1 cellular context compared by ENCODE assay signal in the genomic region with DNA sequence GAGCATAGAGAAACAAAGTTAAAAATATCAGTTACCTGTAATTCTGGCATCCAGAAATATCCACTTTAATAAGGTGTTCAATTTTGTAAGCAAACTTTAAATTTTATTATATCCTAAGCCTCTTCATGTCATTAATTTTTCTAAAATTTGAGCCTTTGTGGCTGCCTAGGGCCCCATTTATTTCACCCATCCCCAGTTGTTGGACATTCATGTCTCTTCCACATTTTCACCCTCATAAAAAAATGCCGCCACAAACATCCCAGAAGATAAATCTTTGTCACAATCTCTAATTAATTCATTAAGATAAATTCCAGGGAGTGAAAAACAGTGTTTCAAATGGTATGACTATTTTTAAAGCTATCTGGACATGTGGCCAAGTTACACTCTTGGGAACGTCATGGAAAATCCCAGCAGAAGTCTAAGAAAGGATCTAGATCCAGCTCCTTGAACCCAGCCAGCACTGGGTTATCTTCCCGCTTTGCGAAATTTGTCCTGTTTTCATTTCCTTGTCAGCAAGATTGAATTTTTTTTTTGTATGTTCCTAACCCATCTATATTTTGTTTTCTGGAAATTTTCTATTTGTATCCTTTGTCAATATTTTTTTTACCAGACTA.
TF ChIP-seq lines count a peak whose summit lies in the region.

No MANE protein-coding gene starts in this region.

TF ChIP-seq in HepG2, 621 proteins besides CTCF, POLR2A, EP300 and RAD21 (continued from another document):
- TF ChIP-seq HCFC1 (IDR thresholded peaks at IDR 0.05; ENCODE audit: low read depth, low read length) (no peak), ZNF777 (CRISPR knock-in tag; IDR thresholded peaks at IDR 0.05) (no peak), CENPX (CRISPR knock-in tag; IDR thresholded peaks at IDR 0.05) (no peak), PBX2 (CRISPR knock-in tag; IDR thresholded peaks at IDR 0.05) (no peak), SIN3A (IDR thresholded peaks at IDR 0.05; ENCODE audit: borderline replicate concordance, low read depth, low read length) (no peak), CREM (IDR thresholded peaks at IDR 0.05) (no peak), CREM (CRISPR knock-in tag; IDR thresholded peaks at IDR 0.05) (no peak), ATF7-NPFF (CRISPR knock-in tag; IDR thresholded peaks at IDR 0.05; ENCODE audit: low read depth) (no peak), NR2F6 (IDR thresholded peaks at IDR 0.05) (no peak), NR2F6 (CRISPR knock-in tag; IDR thresholded peaks at IDR 0.05) (no peak), ZNF703 (CRISPR knock-in tag; IDR thresholded peaks at IDR 0.05; ENCODE audit: borderline replicate concordance) (no peak)
- TF ChIP-seq, protein P1, sequence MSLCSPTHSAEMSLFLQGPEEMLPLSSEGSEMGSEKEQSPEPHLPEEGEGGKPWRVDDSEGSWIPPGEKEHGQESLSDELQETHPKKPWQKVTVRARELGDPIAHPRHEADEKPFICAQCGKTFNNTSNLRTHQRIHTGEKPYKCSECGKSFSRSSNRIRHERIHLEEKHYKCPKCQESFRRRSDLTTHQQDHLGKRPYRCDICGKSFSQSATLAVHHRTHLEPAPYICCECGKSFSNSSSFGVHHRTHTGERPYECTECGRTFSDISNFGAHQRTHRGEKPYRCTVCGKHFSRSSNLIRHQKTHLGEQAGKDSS (CRISPR knock-in tag; IDR thresholded peaks at IDR 0.05; ENCODE audit: borderline replicate concordance, low read depth), result no peak
- TF ChIP-seq, protein P2, sequence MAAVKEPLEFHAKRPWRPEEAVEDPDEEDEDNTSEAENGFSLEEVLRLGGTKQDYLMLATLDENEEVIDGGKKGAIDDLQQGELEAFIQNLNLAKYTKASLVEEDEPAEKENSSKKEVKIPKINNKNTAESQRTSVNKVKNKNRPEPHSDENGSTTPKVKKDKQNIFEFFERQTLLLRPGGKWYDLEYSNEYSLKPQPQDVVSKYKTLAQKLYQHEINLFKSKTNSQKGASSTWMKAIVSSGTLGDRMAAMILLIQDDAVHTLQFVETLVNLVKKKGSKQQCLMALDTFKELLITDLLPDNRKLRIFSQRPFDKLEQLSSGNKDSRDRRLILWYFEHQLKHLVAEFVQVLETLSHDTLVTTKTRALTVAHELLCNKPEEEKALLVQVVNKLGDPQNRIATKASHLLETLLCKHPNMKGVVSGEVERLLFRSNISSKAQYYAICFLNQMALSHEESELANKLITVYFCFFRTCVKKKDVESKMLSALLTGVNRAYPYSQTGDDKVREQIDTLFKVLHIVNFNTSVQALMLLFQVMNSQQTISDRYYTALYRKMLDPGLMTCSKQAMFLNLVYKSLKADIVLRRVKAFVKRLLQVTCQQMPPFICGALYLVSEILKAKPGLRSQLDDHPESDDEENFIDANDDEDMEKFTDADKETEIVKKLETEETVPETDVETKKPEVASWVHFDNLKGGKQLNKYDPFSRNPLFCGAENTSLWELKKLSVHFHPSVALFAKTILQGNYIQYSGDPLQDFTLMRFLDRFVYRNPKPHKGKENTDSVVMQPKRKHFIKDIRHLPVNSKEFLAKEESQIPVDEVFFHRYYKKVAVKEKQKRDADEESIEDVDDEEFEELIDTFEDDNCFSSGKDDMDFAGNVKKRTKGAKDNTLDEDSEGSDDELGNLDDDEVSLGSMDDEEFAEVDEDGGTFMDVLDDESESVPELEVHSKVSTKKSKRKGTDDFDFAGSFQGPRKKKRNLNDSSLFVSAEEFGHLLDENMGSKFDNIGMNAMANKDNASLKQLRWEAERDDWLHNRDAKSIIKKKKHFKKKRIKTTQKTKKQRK (IDR thresholded peaks at IDR 0.05; ENCODE audit: low read length), result no peak
TF ChIP-seq in HepG2: peak in this region for 0.
